Comparison of ENCODE assay signal across 1 cellular context in genomic region chr15:52254331-52254730, GRCh38.
TF ChIP-seq lines count a peak whose summit lies in the region.

No MANE protein-coding gene starts in this region.

TF ChIP-seq in GM23338, 12 proteins besides CTCF, POLR2A, EP300 and RAD21 (continued from another document):
- TF ChIP-seq ZNF462 (CRISPR knock-in tag; IDR thresholded peaks at IDR 0.05) (no peak), CREB1 (CRISPR knock-in tag; IDR thresholded peaks at IDR 0.05; ENCODE audit: low read depth) (no peak), EZH2phosphoT487 (IDR thresholded peaks at IDR 0.05; ENCODE audit: unreplicated experiment) (no peak), NANOG (IDR thresholded peaks at IDR 0.05; ENCODE audit: borderline replicate concordance) (no peak)
